Comparison of ENCODE assay signal across 9 cellular contexts in genomic region chr3:111904376-111905241, GRCh38. TPM values are rescaled to one million over a fixed set of nuclear protein-coding genes. Genes with fewer than 3 reads are reported as not detected.
DNase-seq lines count a peak whose midpoint lies in the region; ATAC-seq, FAIRE-seq and TF ChIP-seq lines count a peak whose summit lies in the region.
"Had no signal": no experiment of that assay in that cellular context is flagged by ENCODE, and none has a peak within 500 bp of the region (broad histone marks: within the 10 kb centered on the region; RNA-seq: fewer than 3 reads in every experiment).

No MANE protein-coding gene starts in this region.

- 65% methylated on average over 4 of the region's 4 CpGs for WGBS in esophagus muscularis mucosa
- 91% methylated on average over 4 of the region's 4 CpGs for WGBS in pancreas, 2 donors

- intact Hi-C loops in Calu3 (cut with micrococcal nuclease; ENCODE audit: unreplicated experiment): no loop called here
- intact Hi-C loops in esophagus muscularis mucosa (cut with DNase I): loop anchor here (5.0 kb wide), 1 partner anchor 42 kb away; no protein-coding TSS in a partner anchor
- intact Hi-C loops in pancreas (cut with DNase I): no loop called here

- H3K4me3 ChIP-seq in esophagus muscularis mucosa (no peak overlapping the region), pancreas (no peak overlapping the region)

- H3K27ac ChIP-seq in esophagus muscularis mucosa (replicated peaks in 1 of 4) (peak overlapping the region; percentile 57 to 74 (median 70)), pancreas (no peak overlapping the region)

- peak in 3 of 4 donors; percentile 61 to 82 (median 64) for ATAC-seq in pancreas

- H3K9me3 ChIP-seq in esophagus muscularis mucosa (no peaks in the 10 kb centered on the region), pancreas (no peaks in the 10 kb centered on the region)

- BruUV-seq in Calu3 (replicated peaks; lab: Mats Ljungman, UMichigan): no TSS peak

- DNase-seq in Calu3: peak; percentile 8
- DNase-seq in NCI-H460 (ENCODE audit: extremely low read depth, low read depth): peak; percentile 90
- DNase-seq in esophagus muscularis mucosa (ENCODE audit: extremely low spot score): no peak
- no peak for DNase-seq in pancreas
- no peak for DNase-seq in G401 (ENCODE audit: low spot score)
- DNase-seq in NCI-H2081 (lab: John Stamatoyannopoulos, UW): no peak
- no peak for DNase-seq in activated CD4-positive, alpha-beta memory T cell treated with anti-CD3 and anti-CD28 coated beads, Interleukin-2, amount 10 ng/mL, durations not matched to agents 7 days and 5 days
- DNase-seq in NCI-H446 treated with DMSO at 0.1 percent for 48 hours (lab: John Stamatoyannopoulos, UW): no peak
- DNase-seq: NCI-H2171 treated with DMSO at 0.1 percent for 48 hours had no signal

- no peaks in the 10 kb centered on the region for H3K27me3 Mint-ChIP-seq in Calu3 (ENCODE audit: unreplicated experiment)
- H3K27me3 Mint-ChIP-seq in activated CD4-positive, alpha-beta memory T cell treated with anti-CD3 and anti-CD28 coated beads, Interleukin-2, amount 10 ng/mL, durations not matched to agents 7 days and 5 days: no peaks in the 10 kb centered on the region

- H3K36me3 ChIP-seq in esophagus muscularis mucosa (peaks cover 0 to 22% (median 2%) of the 10 kb centered on the region in 4 donors), pancreas (no peaks in the 10 kb centered on the region)

- TF ChIP-seq EP300 in esophagus muscularis mucosa (IDR thresholded peaks at IDR 0.05): no peak

- H3K4me1 Mint-ChIP-seq in Calu3 (ENCODE audit: low read depth, unreplicated experiment): peaks cover 25% of the 10 kb centered on the region
- peaks cover 26% of the 10 kb centered on the region for H3K4me1 Mint-ChIP-seq in activated CD4-positive, alpha-beta memory T cell treated with anti-CD3 and anti-CD28 coated beads, Interleukin-2, amount 10 ng/mL, durations not matched to agents 7 days and 5 days

- no peaks in the 10 kb centered on the region for H3K9me3 Mint-ChIP-seq in Calu3 (ENCODE audit: low read depth, unreplicated experiment)
- H3K9me3 Mint-ChIP-seq in activated CD4-positive, alpha-beta memory T cell treated with anti-CD3 and anti-CD28 coated beads, Interleukin-2, amount 10 ng/mL, durations not matched to agents 7 days and 5 days: no peaks in the 10 kb centered on the region

- H3K36me3 Mint-ChIP-seq in Calu3 (ENCODE audit: insufficient read depth, unreplicated experiment): peaks cover 19% of the 10 kb centered on the region
- H3K36me3 Mint-ChIP-seq in activated CD4-positive, alpha-beta memory T cell treated with anti-CD3 and anti-CD28 coated beads, Interleukin-2, amount 10 ng/mL, durations not matched to agents 7 days and 5 days (ENCODE audit: low read depth): peaks cover 3% of the 10 kb centered on the region

- H3K27ac Mint-ChIP-seq in Calu3 (ENCODE audit: unreplicated experiment): peak overlapping the region; percentile 92
- H3K27ac Mint-ChIP-seq in activated CD4-positive, alpha-beta memory T cell treated with anti-CD3 and anti-CD28 coated beads, Interleukin-2, amount 10 ng/mL, durations not matched to agents 7 days and 5 days: no peak overlapping the region

- no peak for FAIRE-seq in pancreas (lab: Jason Lieb, UNC)

- TF ChIP-seq CTCF in Calu3 (IDR thresholded peaks at IDR 0.05; ENCODE audit: unreplicated experiment) (no peak), esophagus muscularis mucosa (IDR thresholded peaks at IDR 0.05) (peak in 1 of 3 experiments; percentile 38), pancreas (IDR thresholded peaks at IDR 0.05) (no peak)

- H3K27me3 ChIP-seq in esophagus muscularis mucosa (no peaks in the 10 kb centered on the region), pancreas (no peaks in the 10 kb centered on the region)

- CTCF ChIA-PET in Calu3 (lab: Charles Lee): interaction anchor here (0.6 to 1.1 kb wide), 5 partner anchors 16 to 189 kb away, joined by 3 to 9 read pairs (median 4); no protein-coding TSS in a partner anchor
- CTCF ChIA-PET in activated CD4-positive, alpha-beta memory T cell treated with anti-CD3 and anti-CD28 coated beads, Interleukin-2, amount 10 ng/mL, durations not matched to agents 7 days and 5 days (lab: Charles Lee): interaction anchor here (1.2 kb wide), 1 partner anchor 44 kb away, joined by 3 read pairs; no protein-coding TSS in a partner anchor

- no peak for TF ChIP-seq POLR2A in esophagus muscularis mucosa (IDR thresholded peaks at IDR 0.05; ENCODE audit: low read depth)

- in situ Hi-C loops in G401 (cut with HindIII; ENCODE audit: low sequenced_read_pairs): no loop called here

- H3K4me3 Mint-ChIP-seq in Calu3 (ENCODE audit: low read depth, unreplicated experiment): peak overlapping the region; percentile 19
- H3K4me3 Mint-ChIP-seq in activated CD4-positive, alpha-beta memory T cell treated with anti-CD3 and anti-CD28 coated beads, Interleukin-2, amount 10 ng/mL, durations not matched to agents 7 days and 5 days: no peak overlapping the region

- POLR2A ChIA-PET in activated CD4-positive, alpha-beta memory T cell treated with anti-CD3 and anti-CD28 coated beads, Interleukin-2, amount 10 ng/mL, durations not matched to agents 7 days and 5 days (lab: Charles Lee): interaction anchor here (0.7 kb wide), 1 partner anchor 501 kb away, joined by 3 read pairs; no protein-coding TSS in a partner anchor

- H3K4me1 ChIP-seq in esophagus muscularis mucosa (peaks cover 37 to 78% (median 57%) of the 10 kb centered on the region in 4 donors), pancreas (no peaks in the 10 kb centered on the region)

RNA-seq across cellular contexts. Expression of gene PHLDB2, which starts 45.5 kb away (rescaled TPM):
- total RNA-seq in Calu3 (2022) (15.4 and 30.7 TPM in 2 replicates), esophagus muscularis mucosa (100 to 1,000 TPM in 2 of 4 donors, 10 to 100 TPM in 2; 63.6 to 154 (median 107) TPM), pancreas (10 to 100 TPM; 10.8 to 36.7 (median 15.1) TPM)
- total RNA-seq in NCI-H460 (2014; rRNA removed; shearing (Covaris generic)): 8.3 and 9.1 TPM in 2 replicates
- polyA plus RNA-seq in NCI-H460 (2014; cell fraction: nucleus; rRNA removed): 4.8 and 12.1 TPM in 2 replicates
- polyA plus RNA-seq in pancreas: 10 to 100 TPM; 13.5 to 22.6 TPM
- total RNA-seq in G401 (2014; rRNA removed; shearing (Covaris generic)): not detected in 2 replicates
- 1 to 10 TPM; 4.6 to 6.3 TPM for total RNA-seq in activated CD4-positive, alpha-beta memory T cell treated with anti-CD3 and anti-CD28 coated beads, Interleukin-2, amount 10 ng/mL, durations not matched to agents 7 days and 5 days

Comparison
In these comparisons a context has a peak if more than half of its experiments do, and no peak if none do; other contexts are left out.
1. DNase-seq: peak in Calu3 (single experiment) and NCI-H460 (single experiment); none in esophagus muscularis mucosa (single experiment), pancreas (0 of 6), G401 (single experiment), NCI-H2081 (0 of 2), activated CD4-positive, alpha-beta memory T cell treated with anti-CD3 and anti-CD28 coated beads, Interleukin-2, amount 10 ng/mL, durations not matched to agents 7 days and 5 days (single experiment) and NCI-H446 treated with DMSO at 0.1 percent for 48 hours (single experiment).
2. H3K27ac ChIP-seq: peak in esophagus muscularis mucosa (4 of 4); none in pancreas (0 of 4).